Comparison of ENCODE assay signal across 27 cellular contexts in genomic region chr18:78731423-78732032, GRCh38.
"Had no signal": no experiment of that assay in that cellular context is flagged by ENCODE, and none has a peak within 500 bp of the region (broad histone marks: within the 10 kb centered on the region; RNA-seq: fewer than 3 reads in every experiment).

No MANE protein-coding gene starts in this region.

- H3K9me3 ChIP-seq: adrenal gland had no signal

- H3K9me3 Mint-ChIP-seq: activated naive CD8-positive, alpha-beta T cell treated with anti-CD3 and anti-CD28 coated beads, Interleukin-2, amount 10 ng/mL, durations not matched to agents 7 days and 5 days; activated T-helper 17 cell treated with anti-CD3 and anti-CD28 coated beads, Interleukin-2, amount 50 U/mL, for 72 hours; T-cell had no signal

- H3K4me3 Mint-ChIP-seq: activated CD8-positive, alpha-beta memory T cell treated with anti-CD3 and anti-CD28 coated beads, Interleukin-2, amount 10 ng/mL, durations not matched to agents 7 days and 5 days; activated naive CD8-positive, alpha-beta T cell treated with anti-CD3 and anti-CD28 coated beads, Interleukin-2, amount 10 ng/mL, durations not matched to agents 7 days and 5 days; activated T-helper 17 cell treated with anti-CD3 and anti-CD28 coated beads, Interleukin-2, amount 50 U/mL, for 72 hours; T-cell had no signal

- H3K36me3 Mint-ChIP-seq: activated CD8-positive, alpha-beta memory T cell treated with anti-CD3 and anti-CD28 coated beads, Interleukin-2, amount 10 ng/mL, durations not matched to agents 7 days and 5 days; activated naive CD8-positive, alpha-beta T cell treated with anti-CD3 and anti-CD28 coated beads, Interleukin-2, amount 10 ng/mL, durations not matched to agents 7 days and 5 days; T-cell had no signal

- H3K9ac ChIP-seq: KMS-11 had no signal

- ATAC-seq: activated CD4-positive, CD25-positive, alpha-beta regulatory T cell treated with anti-CD3 and anti-CD28 coated beads, Interleukin-2, amount 50 U/mL, for 24 hours; activated CD8-positive, alpha-beta memory T cell treated with anti-CD3 and anti-CD28 coated beads, Interleukin-2, amount 10 ng/mL, durations not matched to agents 7 days and 5 days; activated T-helper 17 cell treated with anti-CD3 and anti-CD28 coated beads, Interleukin-2, amount 50 U/mL, for 72 hours; Right ventricle myocardium inferior; T-cell had no signal

- DNase-seq: activated CD4-positive, alpha-beta T cell treated with anti-CD3 and anti-CD28 coated beads for 48 hours; activated CD4-positive, alpha-beta T cell treated with anti-CD3 and anti-CD28 coated beads, Interleukin-2, amount 50 U/mL, for 4 hours; activated CD8-positive, alpha-beta memory T cell treated with anti-CD3 and anti-CD28 coated beads, Interleukin-2, amount 10 ng/mL, durations not matched to agents 7 days and 5 days; activated naive CD4-positive, alpha-beta T cell treated with anti-CD3 and anti-CD28 coated beads, Interleukin-2, amount 50 U/mL, for 16 hours; activated naive CD8-positive, alpha-beta T cell treated with anti-CD3 and anti-CD28 coated beads, Interleukin-2, amount 10 ng/mL, durations not matched to agents 7 days and 5 days; activated T-cell treated with anti-CD3 and anti-CD28 coated beads for 4 hours; activated T-cell treated with anti-CD3 and anti-CD28 coated beads, Interleukin-2, amount 50 U/mL, for 48 hours; adrenal gland; anterior cingulate cortex; NCI-H1092; NCI-H1417; NCI-H1930; NCI-H2171 treated with DMSO at 0.1 percent for 48 hours; NCI-H226; NCI-H510A; NCI-H526 treated with DMSO at 0.1 percent for 48 hours; NCI-H82; RPMI8226; T-helper 2 cell; T1000 had no signal

- H3K4me1 Mint-ChIP-seq: activated CD8-positive, alpha-beta memory T cell treated with anti-CD3 and anti-CD28 coated beads, Interleukin-2, amount 10 ng/mL, durations not matched to agents 7 days and 5 days; activated naive CD8-positive, alpha-beta T cell treated with anti-CD3 and anti-CD28 coated beads, Interleukin-2, amount 10 ng/mL, durations not matched to agents 7 days and 5 days; activated T-helper 17 cell treated with anti-CD3 and anti-CD28 coated beads, Interleukin-2, amount 50 U/mL, for 72 hours; T-cell had no signal

- H3K36me3 ChIP-seq: adrenal gland, breast epithelium had no signal

- H3K4me3 ChIP-seq: adrenal gland, breast epithelium, SK-N-MC had no signal

- H3K27ac ChIP-seq: adrenal gland, breast epithelium, KMS-11, SK-N-MC had no signal

- H3K4me2 ChIP-seq: KMS-11 had no signal

- H3K4me1 ChIP-seq: adrenal gland, breast epithelium had no signal

- H3K27ac Mint-ChIP-seq: activated CD8-positive, alpha-beta memory T cell treated with anti-CD3 and anti-CD28 coated beads, Interleukin-2, amount 10 ng/mL, durations not matched to agents 7 days and 5 days; activated naive CD8-positive, alpha-beta T cell treated with anti-CD3 and anti-CD28 coated beads, Interleukin-2, amount 10 ng/mL, durations not matched to agents 7 days and 5 days; activated T-helper 17 cell treated with anti-CD3 and anti-CD28 coated beads, Interleukin-2, amount 50 U/mL, for 72 hours; T-cell had no signal

- H3K27me3 ChIP-seq: adrenal gland had no signal

- H3K27me3 Mint-ChIP-seq: activated CD8-positive, alpha-beta memory T cell treated with anti-CD3 and anti-CD28 coated beads, Interleukin-2, amount 10 ng/mL, durations not matched to agents 7 days and 5 days; activated naive CD8-positive, alpha-beta T cell treated with anti-CD3 and anti-CD28 coated beads, Interleukin-2, amount 10 ng/mL, durations not matched to agents 7 days and 5 days; T-cell had no signal
